13 cellular contexts compared by ENCODE assay signal in genomic region chr18:25231327-25231691, GRCh38.
DNase-seq lines count a peak whose midpoint lies in the region; ATAC-seq, FAIRE-seq and TF ChIP-seq lines count a peak whose summit lies in the region.
"Had no signal": no experiment of that assay in that cellular context is flagged by ENCODE, and none has a peak within 500 bp of the region (broad histone marks: within the 10 kb centered on the region; RNA-seq: fewer than 3 reads in every experiment).

No MANE protein-coding gene starts in this region.

- no CpG with 5 or more reads among the region's 5 CpGs for WGBS in H9 (ENCODE audit: extremely low coverage, insufficient read length, low lambda C conversion rate)
- WGBS in smooth muscle cell (ENCODE audit: low lambda C conversion rate) = 83% methylated on average over 5 of the region's 5 CpGs

- H3K79me1 ChIP-seq in H9 (ENCODE audit: insufficient read depth, low read depth, low read length, poor library complexity, severe bottlenecking) = no peaks in the 10 kb centered on the region

- H3K18ac ChIP-seq in H9 (ENCODE audit: insufficient read length, low read depth, low read length) = no peak overlapping the region

- no peak overlapping the region for H3K27ac ChIP-seq in H9 (ENCODE audit: insufficient read length, low read depth, low read length)
- H3K27ac ChIP-seq in astrocyte (ENCODE audit: low read depth, low read length) = peak overlapping the region; percentile 30
- peak overlapping the region; percentile 49 for H3K27ac ChIP-seq in layer of hippocampus (ENCODE audit: low read depth, low read length)
- peak overlapping the region; percentile 92 for H3K27ac ChIP-seq in smooth muscle cell (ENCODE audit: low read depth)
- H3K27ac ChIP-seq: foreskin keratinocyte had no signal

- no peak overlapping the region for H3K56ac ChIP-seq in H9 (ENCODE audit: insufficient read length, low read depth, low read length)

- H3K14ac ChIP-seq in H9 (ENCODE audit: insufficient read depth, low read length) = no peak overlapping the region

- no peak overlapping the region for H2AK5ac ChIP-seq in H9 (ENCODE audit: insufficient read length, low read length)

- H3K36me3 Mint-ChIP-seq in H9 (ENCODE audit: insufficient read depth in 1 of 3, low read depth in 3 of 3) (peaks cover 0 to 13% (median 7%) of the 10 kb centered on the region in 3 experiments; a peak in 4 of 7 replicates), astrocyte (ENCODE audit: low read depth, unreplicated experiment) (peaks cover 6% of the 10 kb centered on the region)
- no peaks in the 10 kb centered on the region for H3K36me3 Mint-ChIP-seq in activated CD8-positive, alpha-beta T cell treated with anti-CD3 and anti-CD28 coated beads for 36 hours (ENCODE audit: low read depth)

- H2AFZ ChIP-seq in H9 (ENCODE audit: low read length) = no peak overlapping the region
- H2AFZ ChIP-seq in astrocyte (ENCODE audit: low read depth, low read length) = peak overlapping the region; percentile 62
- no peak overlapping the region for H2AFZ ChIP-seq in smooth muscle cell (ENCODE audit: low read depth)

- no peak overlapping the region for H2BK20ac ChIP-seq in H9 (ENCODE audit: low read depth, low read length, poor library complexity, severe bottlenecking)

- peaks cover 24% of the 10 kb centered on the region for H3F3A ChIP-seq in smooth muscle cell (ENCODE audit: low read depth)

- no peaks in the 10 kb centered on the region for H3K4me1 ChIP-seq in H9 (ENCODE audit: insufficient read depth, low read length)
- peaks cover 13% of the 10 kb centered on the region for H3K4me1 ChIP-seq in astrocyte (ENCODE audit: insufficient read depth, low read length)
- peaks cover 23% of the 10 kb centered on the region for H3K4me1 ChIP-seq in smooth muscle cell (ENCODE audit: low read depth)
- H3K4me1 ChIP-seq: foreskin keratinocyte had no signal

- FAIRE-seq in astrocyte (lab: Jason Lieb, UNC) = no peak
- FAIRE-seq: GM12892 had no signal

- H3K9me3 Mint-ChIP-seq in H9 (no peaks in the 10 kb centered on the region), astrocyte (ENCODE audit: unreplicated experiment) (no peaks in the 10 kb centered on the region)
- no peaks in the 10 kb centered on the region for H3K9me3 Mint-ChIP-seq in activated CD8-positive, alpha-beta T cell treated with anti-CD3 and anti-CD28 coated beads for 36 hours

- peak overlapping the region in 2 of 3 experiments; percentile 55 to 86; a peak in 3 of 7 replicates for H3K27ac Mint-ChIP-seq in H9
- peak overlapping the region; percentile 6 for H3K27ac Mint-ChIP-seq in astrocyte (ENCODE audit: unreplicated experiment)
- H3K27ac Mint-ChIP-seq in activated CD8-positive, alpha-beta T cell treated with anti-CD3 and anti-CD28 coated beads for 36 hours = no peak overlapping the region
- H3K27ac Mint-ChIP-seq: T-helper 17 cell had no signal

- H3K23ac ChIP-seq in H9 (ENCODE audit: insufficient read length, low read depth, low read length) = no peak overlapping the region

- H3K4me3 Mint-ChIP-seq in H9 (no peak overlapping the region), astrocyte (ENCODE audit: unreplicated experiment) (no peak overlapping the region)
- no peak overlapping the region for H3K4me3 Mint-ChIP-seq in activated CD8-positive, alpha-beta T cell treated with anti-CD3 and anti-CD28 coated beads for 36 hours
- H3K4me3 Mint-ChIP-seq: T-helper 17 cell had no signal

- H4K91ac ChIP-seq in H9 (ENCODE audit: insufficient read length, low read depth, low read length) = no peak overlapping the region

- POLR2A ChIA-PET in activated CD8-positive, alpha-beta T cell treated with anti-CD3 and anti-CD28 coated beads for 36 hours (lab: Charles Lee) = no interaction called here

- no peaks in the 10 kb centered on the region for H3K27me3 Mint-ChIP-seq in H9 (ENCODE audit: low read depth)
- H3K27me3 Mint-ChIP-seq in astrocyte (ENCODE audit: low read depth, unreplicated experiment) = no peaks in the 10 kb centered on the region
- H3K27me3 Mint-ChIP-seq in activated CD8-positive, alpha-beta T cell treated with anti-CD3 and anti-CD28 coated beads for 36 hours = peaks cover 3% of the 10 kb centered on the region

- H2BK15ac ChIP-seq in H9 (ENCODE audit: low read depth, low read length) = no peak overlapping the region

- no peak overlapping the region for H3K9ac ChIP-seq in H9 (ENCODE audit: extremely low read depth, insufficient read length, low read length)
- H3K9ac ChIP-seq in astrocyte (ENCODE audit: low read length) = peak overlapping the region; percentile 35
- H3K9ac ChIP-seq in smooth muscle cell (ENCODE audit: low read depth) = peak overlapping the region; percentile 17

- H3K79me2 ChIP-seq in H9 (ENCODE audit: insufficient read depth, low read length) (no peaks in the 10 kb centered on the region), astrocyte (ENCODE audit: insufficient read depth, low read length) (no peaks in the 10 kb centered on the region), smooth muscle cell (ENCODE audit: low read depth) (peaks cover 5% of the 10 kb centered on the region)

- DNase-seq in H9 (no peak), astrocyte (ENCODE audit: low read depth) (no peak), smooth muscle cell (lab: John Stamatoyannopoulos, UW; ENCODE audit: unreplicated experiment) (no peak), LoVo (ENCODE audit: low spot score) (no peak), iPS-NIHi7 (ENCODE audit: extremely low spot score) (no peak)
- no peak for DNase-seq in activated T-cell treated with anti-CD3 and anti-CD28 coated beads, Interleukin-2, amount 50 U/mL, for 48 hours
- no peak for DNase-seq in activated CD8-positive, alpha-beta T cell treated with anti-CD3 and anti-CD28 coated beads for 36 hours
- DNase-seq: COR-L47; foreskin keratinocyte; NK-92 treated with Interleukin-12 subunit alpha and Interleukin-12 subunit beta, amount 100 ng/mL, for 24 hours; T-helper 17 cell had no signal

- no peak overlapping the region for H2BK12ac ChIP-seq in H9 (ENCODE audit: insufficient read length, low read depth, low read length)

- no peak overlapping the region for H3K4ac ChIP-seq in H9 (ENCODE audit: low read depth, low read length)

- H3K23me2 ChIP-seq in H9 (ENCODE audit: insufficient read length, low read depth, low read length, poor library complexity, severe bottlenecking) = no peaks in the 10 kb centered on the region

- H4K5ac ChIP-seq in H9 (ENCODE audit: insufficient read length, low read depth, low read length) = no peak overlapping the region

- H3K4me1 Mint-ChIP-seq in H9 = peaks cover 7 to 19% of the 10 kb centered on the region in 2 experiments
- H3K4me1 Mint-ChIP-seq in astrocyte (ENCODE audit: low read depth, unreplicated experiment) = peaks cover 23% of the 10 kb centered on the region
- no peaks in the 10 kb centered on the region for H3K4me1 Mint-ChIP-seq in activated CD8-positive, alpha-beta T cell treated with anti-CD3 and anti-CD28 coated beads for 36 hours (ENCODE audit: low read depth)
- H3K4me1 Mint-ChIP-seq: T-helper 17 cell had no signal

- H4K8ac ChIP-seq in H9 (replicated peaks; ENCODE audit: insufficient read length, low read depth, low read length) = no peak overlapping the region

- CTCF ChIA-PET in activated CD8-positive, alpha-beta T cell treated with anti-CD3 and anti-CD28 coated beads for 36 hours (lab: Charles Lee) = no interaction called here

- H3K4me2 ChIP-seq in H9 (ENCODE audit: insufficient read depth, insufficient read length, low read length) (no peak overlapping the region), astrocyte (ENCODE audit: low read length) (peak overlapping the region; percentile 78), smooth muscle cell (peak overlapping the region; percentile 83)

- no peak for TF ChIP-seq CTCF in H9 (conservative IDR thresholded peaks at IDR 0.05)
- no peak for TF ChIP-seq CTCF in astrocyte (IDR thresholded peaks at IDR 0.05; ENCODE audit: insufficient read depth, low read depth, low read length)
- TF ChIP-seq CTCF in smooth muscle cell (IDR thresholded peaks at IDR 0.05; ENCODE audit: borderline replicate concordance, insufficient read depth, poor library complexity, severe bottlenecking) = no peak
- no peak for TF ChIP-seq CTCF in activated CD8-positive, alpha-beta T cell treated with anti-CD3 and anti-CD28 coated beads for 36 hours (IDR thresholded peaks at IDR 0.05)

- H3K4me3 ChIP-seq in astrocyte (ENCODE audit: insufficient read depth, low read depth, low read length) = peak overlapping the region; percentile 22
- H3K4me3 ChIP-seq in smooth muscle cell = no peak overlapping the region

- H3K27me3 ChIP-seq in H9 (ENCODE audit: insufficient read depth, low read length) (no peaks in the 10 kb centered on the region), astrocyte (ENCODE audit: insufficient read depth, low read length) (no peaks in the 10 kb centered on the region), layer of hippocampus (ENCODE audit: control insufficient read depth, insufficient read depth, low read length) (no peaks in the 10 kb centered on the region), smooth muscle cell (ENCODE audit: low read depth) (no peaks in the 10 kb centered on the region)
- H3K27me3 ChIP-seq: foreskin keratinocyte had no signal

- intact Hi-C loops in activated CD8-positive, alpha-beta T cell treated with anti-CD3 and anti-CD28 coated beads for 36 hours (cut with micrococcal nuclease) = no loop called here

- H3T11ph ChIP-seq in H9 (ENCODE audit: low read length) = no peak overlapping the region

- no peaks in the 10 kb centered on the region for H3K36me3 ChIP-seq in astrocyte (ENCODE audit: insufficient read depth, low read length)
- no peaks in the 10 kb centered on the region for H3K36me3 ChIP-seq in smooth muscle cell (ENCODE audit: low read depth)

- H2BK5ac ChIP-seq in H9 (ENCODE audit: insufficient read length, low read length) = no peak overlapping the region

- H4K20me1 ChIP-seq in H9 (ENCODE audit: control insufficient read depth, insufficient read depth, insufficient read length) (no peaks in the 10 kb centered on the region), astrocyte (ENCODE audit: insufficient read depth, low read length) (no peaks in the 10 kb centered on the region), smooth muscle cell (ENCODE audit: low read depth) (peaks cover 33% of the 10 kb centered on the region)

- no peak for ATAC-seq in activated CD8-positive, alpha-beta T cell treated with anti-CD3 and anti-CD28 coated beads for 36 hours
- ATAC-seq: foreskin keratinocyte, T-helper 17 cell had no signal

- no peak overlapping the region for H2BK120ac ChIP-seq in H9 (ENCODE audit: low read depth, low read length, poor library complexity, severe bottlenecking)

- H3K9me3 ChIP-seq in H9 (ENCODE audit: control insufficient read depth, low read depth, low read length) (no peaks in the 10 kb centered on the region), astrocyte (ENCODE audit: insufficient read depth, low read depth, low read length) (no peaks in the 10 kb centered on the region), smooth muscle cell (replicated peaks; ENCODE audit: low read depth) (no peaks in the 10 kb centered on the region)
